ENCODE assay signal across 2 cellular contexts in the genomic region with DNA sequence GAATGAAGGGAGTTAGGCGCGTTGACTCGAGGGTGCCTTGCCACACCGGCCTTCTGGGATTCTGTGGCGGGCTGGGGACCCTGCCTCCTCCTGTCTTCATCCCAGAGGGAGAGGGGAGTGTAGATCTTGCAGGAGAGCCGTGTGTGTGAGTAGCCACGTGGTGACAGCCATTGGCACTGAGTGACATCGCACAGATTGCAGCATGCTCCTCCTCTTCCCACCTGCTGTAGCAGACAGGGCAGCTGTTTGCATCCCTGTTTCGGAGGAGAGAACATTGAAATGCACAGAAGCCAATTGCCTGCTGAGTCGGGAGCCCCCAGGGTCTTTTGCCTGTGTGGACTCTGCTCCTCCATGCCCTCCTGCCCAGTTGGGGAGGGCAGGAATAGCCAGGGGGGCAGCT.
TF ChIP-seq lines count a peak whose summit lies in the region.

No MANE protein-coding gene starts in this region.

TF ChIP-seq in SK-N-SH, 30 proteins besides CTCF, POLR2A, EP300 and RAD21 (continued from another document):
- TF ChIP-seq, protein P1, sequence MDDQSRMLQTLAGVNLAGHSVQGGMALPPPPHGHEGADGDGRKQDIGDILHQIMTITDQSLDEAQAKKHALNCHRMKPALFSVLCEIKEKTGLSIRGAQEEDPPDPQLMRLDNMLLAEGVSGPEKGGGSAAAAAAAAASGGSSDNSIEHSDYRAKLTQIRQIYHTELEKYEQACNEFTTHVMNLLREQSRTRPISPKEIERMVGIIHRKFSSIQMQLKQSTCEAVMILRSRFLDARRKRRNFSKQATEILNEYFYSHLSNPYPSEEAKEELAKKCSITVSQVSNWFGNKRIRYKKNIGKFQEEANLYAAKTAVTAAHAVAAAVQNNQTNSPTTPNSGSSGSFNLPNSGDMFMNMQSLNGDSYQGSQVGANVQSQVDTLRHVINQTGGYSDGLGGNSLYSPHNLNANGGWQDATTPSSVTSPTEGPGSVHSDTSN (IDR thresholded peaks at IDR 0.05): no peak
- no peak for TF ChIP-seq EZH2phosphoT487 (IDR thresholded peaks at IDR 0.05; ENCODE audit: borderline replicate concordance, low read depth)
- TF ChIP-seq FOXM1 (IDR thresholded peaks at IDR 0.05; ENCODE audit: low read depth): no peak
- 0 out of 2 replicates have a peak, but pooled peaks have one; percentile 13 for TF ChIP-seq GATA2 (CRISPR knock-in tag; IDR thresholded peaks at IDR 0.05)
- TF ChIP-seq SMC3 (IDR thresholded peaks at IDR 0.05; ENCODE audit: low read depth, low read length): no peak
- TF ChIP-seq NFIC (IDR thresholded peaks at IDR 0.05; ENCODE audit: borderline replicate concordance): no peak

TF ChIP-seq in SK-N-SH treated with all-trans-retinoic acid at 6 μM for 48 hours, 23 proteins besides CTCF, POLR2A, EP300 and RAD21 (continued from another document):
- no peak for TF ChIP-seq OSR1 (CRISPR knock-in tag; IDR thresholded peaks at IDR 0.05)
- TF ChIP-seq, protein P2, sequence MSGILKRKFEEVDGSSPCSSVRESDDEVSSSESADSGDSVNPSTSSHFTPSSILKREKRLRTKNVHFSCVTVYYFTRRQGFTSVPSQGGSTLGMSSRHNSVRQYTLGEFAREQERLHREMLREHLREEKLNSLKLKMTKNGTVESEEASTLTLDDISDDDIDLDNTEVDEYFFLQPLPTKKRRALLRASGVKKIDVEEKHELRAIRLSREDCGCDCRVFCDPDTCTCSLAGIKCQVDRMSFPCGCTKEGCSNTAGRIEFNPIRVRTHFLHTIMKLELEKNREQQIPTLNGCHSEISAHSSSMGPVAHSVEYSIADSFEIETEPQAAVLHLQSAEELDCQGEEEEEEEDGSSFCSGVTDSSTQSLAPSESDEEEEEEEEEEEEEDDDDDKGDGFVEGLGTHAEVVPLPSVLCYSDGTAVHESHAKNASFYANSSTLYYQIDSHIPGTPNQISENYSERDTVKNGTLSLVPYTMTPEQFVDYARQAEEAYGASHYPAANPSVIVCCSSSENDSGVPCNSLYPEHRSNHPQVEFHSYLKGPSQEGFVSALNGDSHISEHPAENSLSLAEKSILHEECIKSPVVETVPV (CRISPR knock-in tag; IDR thresholded peaks at IDR 0.05): no peak
- TF ChIP-seq GLIS3 (CRISPR knock-in tag; IDR thresholded peaks at IDR 0.05): no peak
- TF ChIP-seq, protein P3, sequence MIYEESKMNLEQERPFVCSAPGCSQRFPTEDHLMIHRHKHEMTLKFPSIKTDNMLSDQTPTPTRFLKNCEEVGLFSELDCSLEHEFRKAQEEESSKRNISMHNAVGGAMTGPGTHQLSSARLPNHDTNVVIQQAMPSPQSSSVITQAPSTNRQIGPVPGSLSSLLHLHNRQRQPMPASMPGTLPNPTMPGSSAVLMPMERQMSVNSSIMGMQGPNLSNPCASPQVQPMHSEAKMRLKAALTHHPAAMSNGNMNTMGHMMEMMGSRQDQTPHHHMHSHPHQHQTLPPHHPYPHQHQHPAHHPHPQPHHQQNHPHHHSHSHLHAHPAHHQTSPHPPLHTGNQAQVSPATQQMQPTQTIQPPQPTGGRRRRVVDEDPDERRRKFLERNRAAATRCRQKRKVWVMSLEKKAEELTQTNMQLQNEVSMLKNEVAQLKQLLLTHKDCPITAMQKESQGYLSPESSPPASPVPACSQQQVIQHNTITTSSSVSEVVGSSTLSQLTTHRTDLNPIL (CRISPR knock-in tag; IDR thresholded peaks at IDR 0.05; ENCODE audit: low read depth): no peak
- TF ChIP-seq PPARA (CRISPR knock-in tag; IDR thresholded peaks at IDR 0.05; ENCODE audit: borderline replicate concordance): no peak
- no peak for TF ChIP-seq ARNTL (CRISPR knock-in tag; IDR thresholded peaks at IDR 0.05; ENCODE audit: borderline replicate concordance, low read depth)
- TF ChIP-seq SNAI2 (CRISPR knock-in tag; IDR thresholded peaks at IDR 0.05): no peak
- TF ChIP-seq BACH2 (CRISPR knock-in tag; IDR thresholded peaks at IDR 0.05; ENCODE audit: borderline replicate concordance): no peak
- TF ChIP-seq, protein P4, sequence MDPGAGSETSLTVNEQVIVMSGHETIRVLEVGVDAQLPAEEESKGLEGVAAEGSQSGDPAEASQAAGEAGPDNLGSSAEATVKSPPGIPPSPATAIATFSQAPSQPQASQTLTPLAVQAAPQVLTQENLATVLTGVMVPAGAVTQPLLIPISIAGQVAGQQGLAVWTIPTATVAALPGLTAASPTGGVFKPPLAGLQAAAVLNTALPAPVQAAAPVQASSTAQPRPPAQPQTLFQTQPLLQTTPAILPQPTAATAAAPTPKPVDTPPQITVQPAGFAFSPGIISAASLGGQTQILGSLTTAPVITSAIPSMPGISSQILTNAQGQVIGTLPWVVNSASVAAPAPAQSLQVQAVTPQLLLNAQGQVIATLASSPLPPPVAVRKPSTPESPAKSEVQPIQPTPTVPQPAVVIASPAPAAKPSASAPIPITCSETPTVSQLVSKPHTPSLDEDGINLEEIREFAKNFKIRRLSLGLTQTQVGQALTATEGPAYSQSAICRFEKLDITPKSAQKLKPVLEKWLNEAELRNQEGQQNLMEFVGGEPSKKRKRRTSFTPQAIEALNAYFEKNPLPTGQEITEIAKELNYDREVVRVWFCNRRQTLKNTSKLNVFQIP (CRISPR knock-in tag; IDR thresholded peaks at IDR 0.05; ENCODE audit: borderline replicate concordance, low read depth): no peak
- no peak for TF ChIP-seq ZNF70 (CRISPR knock-in tag; IDR thresholded peaks at IDR 0.05)
